10 cellular contexts compared by ENCODE assay signal in genomic region chr3:7977245-7978103, GRCh38.
DNase-seq lines count a peak whose midpoint lies in the region; ATAC-seq, FAIRE-seq and TF ChIP-seq lines count a peak whose summit lies in the region.
"Had no signal": no experiment of that assay in that cellular context is flagged by ENCODE, and none has a peak within 500 bp of the region (broad histone marks: within the 10 kb centered on the region; RNA-seq: fewer than 3 reads in every experiment).

No MANE protein-coding gene starts in this region.

- H3K79me1 ChIP-seq in mesendoderm (ENCODE audit: low read length), result no peaks in the 10 kb centered on the region

- BruUV-seq in GM12878 (replicated peaks; lab: Mats Ljungman, UMichigan), result no TSS peak

- WGBS in GM12878 (ENCODE audit: insufficient coverage, insufficient replicate concordance, low lambda C conversion rate, missing lambda C conversion rate), result 26% methylated on average over 5 of the region's 5 CpGs
- no CpG with 5 or more reads among the region's 5 CpGs for WGBS in mesendoderm (ENCODE audit: extremely low coverage, insufficient coverage, low lambda C conversion rate)
- WGBS in transverse colon (ENCODE audit: low coverage in 1 of 2), 2 donors, result 33 to 52% methylated on average over 1 to 5 of the region's 5 CpGs

- H3K4me2 ChIP-seq in GM12878 (ENCODE audit: control insufficient read depth, insufficient read depth) (no peak overlapping the region), mesendoderm (ENCODE audit: low read length) (no peak overlapping the region)

- H2BK15ac ChIP-seq in mesendoderm (replicated peaks; ENCODE audit: low read depth), result no peak overlapping the region

- no peak overlapping the region for H2AFZ ChIP-seq in GM12878 (ENCODE audit: control insufficient read depth, low read depth, low read length)

- in situ Hi-C loops in GM12878 (cut with MboI), result no loop called here
- in situ Hi-C loops in transverse colon (cut with MboI; ENCODE audit: low pct_ligation_motif_present in 1 of 4, low pct_unique_long_range_greater_than_20kb in 1 of 4, low sequenced_read_pairs in 3 of 4), result no loop called here
- in situ Hi-C loops in GM13977 (cut with MboI; ENCODE audit: low pct_unique_long_range_greater_than_20kb, low sequenced_read_pairs, unreplicated experiment), result no loop called here

- CTCF ChIA-PET in GM12878 (lab: Yijun Ruan, JAX), result interaction anchor here (0.6 to 0.7 kb wide), 2 partner anchors 664 to 723 kb away, joined by 3 read pairs; no protein-coding TSS in a partner anchor

- no peaks in the 10 kb centered on the region for H3K79me2 ChIP-seq in GM12878 (ENCODE audit: control insufficient read depth, insufficient read depth, low read length)
- H3K79me2 ChIP-seq in mesendoderm (ENCODE audit: control insufficient read depth, insufficient read depth, low read length), result no peaks in the 10 kb centered on the region

- H3K4me3 ChIP-seq in GM12865 (ENCODE audit: low read depth, low read length) (no peak overlapping the region), GM12878 (no peak overlapping the region), mesendoderm (ENCODE audit: low read length) (no peak overlapping the region), transverse colon (no peak overlapping the region)

- SMC1A ChIA-PET in GM12878 (lab: Charles Lee; ENCODE audit: uncharacterized antibody, unreplicated experiment), result no interaction called here

- H3K56ac ChIP-seq in mesendoderm (ENCODE audit: low read length), result no peak overlapping the region

- H4K5ac ChIP-seq in mesendoderm (ENCODE audit: low read length), result no peak overlapping the region

- no peaks in the 10 kb centered on the region for H3K4me1 ChIP-seq in GM12878 (ENCODE audit: control insufficient read depth, insufficient read depth, low read length)
- no peaks in the 10 kb centered on the region for H3K4me1 ChIP-seq in mesendoderm (ENCODE audit: control insufficient read depth, low read depth, low read length)
- no peaks in the 10 kb centered on the region for H3K4me1 ChIP-seq in transverse colon

- TF ChIP-seq POLR2A in GM12878 (IDR thresholded peaks at IDR 0.05; ENCODE audit: low read depth, low read length) (no peak), transverse colon (IDR thresholded peaks at IDR 0.05) (no peak)

- TF ChIP-seq RAD21 in GM12878 (IDR thresholded peaks at IDR 0.05; ENCODE audit: insufficient read depth, low read depth, low read length), result no peak

- H3K9ac ChIP-seq in GM12878 (ENCODE audit: control insufficient read depth, insufficient read depth, low read length), result no peak overlapping the region
- H3K9ac ChIP-seq in mesendoderm (ENCODE audit: low read length), result no peak overlapping the region

- H3K9me3 ChIP-seq in GM12878 (replicated peaks; ENCODE audit: control insufficient read depth, insufficient read depth, low read length) (no peaks in the 10 kb centered on the region), transverse colon (no peaks in the 10 kb centered on the region)

- POLR2A ChIA-PET in GM12878 (lab: Charles Lee), result no interaction called here

- H3K23ac ChIP-seq in mesendoderm (ENCODE audit: low read length), result no peak overlapping the region

- no peak overlapping the region for H3K4ac ChIP-seq in mesendoderm (ENCODE audit: low read depth, low read length)

- no peak overlapping the region for H4K8ac ChIP-seq in mesendoderm (ENCODE audit: low read depth, low read length)

- no peak for FAIRE-seq in GM12878 (lab: Jason Lieb, UNC)

- H3K36me3 ChIP-seq in GM12878 (ENCODE audit: control insufficient read depth in 2 of 2, insufficient read depth in 2 of 2, low read length in 1 of 2), result no peaks in the 10 kb centered on the region
- H3K36me3 ChIP-seq in mesendoderm (ENCODE audit: control insufficient read depth, insufficient read depth, low read length), result no peaks in the 10 kb centered on the region
- H3K36me3 ChIP-seq in transverse colon, result no peaks in the 10 kb centered on the region

- no peak for TF ChIP-seq EP300 in GM12878 (IDR thresholded peaks at IDR 0.05; ENCODE audit: borderline replicate concordance in 1 of 2, control insufficient read depth in 1 of 2, low read depth in 2 of 2, low read length in 2 of 2)
- TF ChIP-seq EP300 in transverse colon (IDR thresholded peaks at IDR 0.05; ENCODE audit: low read depth), result no peak

- intact Hi-C loops in GM12878 (cut with micrococcal nuclease; ENCODE audit: unreplicated experiment) (no loop called here), transverse colon (cut with DNase I; ENCODE audit: low total_unique reads) (no loop called here), posterior cingulate gyrus (cut with DNase I) (no loop called here)

- no peaks in the 10 kb centered on the region for H4K20me1 ChIP-seq in GM12878 (ENCODE audit: control insufficient read depth, insufficient read depth)

- peak; percentile 26 for DNase-seq in GM12865 (ENCODE audit: low read depth)
- peak; percentile 21 for DNase-seq in HK-2 (ENCODE audit: unreplicated experiment)
- DNase-seq in GM12878 (ENCODE audit: low read depth, low spot score), result no peak
- DNase-seq in mesendoderm, result peak; percentile 58
- DNase-seq in transverse colon, result no peak
- DNase-seq in GM13977 (ENCODE audit: low spot score), result no peak
- no peak for DNase-seq in posterior cingulate gyrus
- no peak for DNase-seq in substantia nigra (lab: John Stamatoyannopoulos, UW)
- DNase-seq: DND-41, NCI-H187 had no signal

- H3K27ac ChIP-seq in GM12878 (ENCODE audit: control insufficient read depth, insufficient read depth) (no peak overlapping the region), mesendoderm (ENCODE audit: low read depth, low read length) (no peak overlapping the region), transverse colon (no peak overlapping the region), substantia nigra (ENCODE audit: low read depth, low read length, poor library complexity, severe bottlenecking) (no peak overlapping the region)

- TF ChIP-seq CTCF in GM12865 (IDR thresholded peaks at IDR 0.05; ENCODE audit: insufficient read depth, low read depth, low read length, missing control alignments), result no peak
- no peak for TF ChIP-seq CTCF in GM12878 (IDR thresholded peaks at IDR 0.05 in 2 of 3, conservative IDR thresholded peaks at IDR 0.05 in 1 of 3; ENCODE audit: control insufficient read depth in 2 of 3, extremely low read depth in 1 of 3, insufficient read depth in 1 of 3, low read depth in 3 of 3, low read length in 3 of 3)
- no peak for TF ChIP-seq CTCF in transverse colon (IDR thresholded peaks at IDR 0.05)
- TF ChIP-seq CTCF in GM13977 (IDR thresholded peaks at IDR 0.05; ENCODE audit: extremely low read depth, insufficient read depth, missing control alignments), result no peak

- no peak overlapping the region for H3K18ac ChIP-seq in mesendoderm (ENCODE audit: low read length)

- RAD21 ChIA-PET in GM12878 (lab: Charles Lee; ENCODE audit: unreplicated experiment), result no interaction called here

- peak; percentile 68 for ATAC-seq in GM12878

- no peaks in the 10 kb centered on the region for H3K27me3 ChIP-seq in GM12878 (replicated peaks in 1 of 2; ENCODE audit: control insufficient read depth in 2 of 2, insufficient read depth in 2 of 2, low read length in 1 of 2)
- no peaks in the 10 kb centered on the region for H3K27me3 ChIP-seq in mesendoderm (ENCODE audit: insufficient read depth, low read length, poor library complexity)
- no peaks in the 10 kb centered on the region for H3K27me3 ChIP-seq in transverse colon

- H2BK120ac ChIP-seq in mesendoderm (ENCODE audit: low read depth, low read length), result no peak overlapping the region

- H2AK5ac ChIP-seq in mesendoderm (ENCODE audit: low read length), result no peak overlapping the region

- no peak overlapping the region for H2BK5ac ChIP-seq in mesendoderm (ENCODE audit: low read length)

TF ChIP-seq in GM12878, 131 proteins besides CTCF, POLR2A, EP300 and RAD21 (continues in another document):
- no peak for TF ChIP-seq E2F4 (IDR thresholded peaks at IDR 0.05; ENCODE audit: low read depth, low read length)
- TF ChIP-seq PBX3 (IDR thresholded peaks at IDR 0.05; ENCODE audit: insufficient replicate concordance, low read depth, low read length), result peak; percentile 70
- TF ChIP-seq NFIC (IDR thresholded peaks at IDR 0.05; ENCODE audit: low read depth, low read length), result no peak
- TF ChIP-seq SMARCA5 (IDR thresholded peaks at IDR 0.05), result no peak
- no peak for TF ChIP-seq NFXL1 (IDR thresholded peaks at IDR 0.05; ENCODE audit: borderline replicate concordance)
- TF ChIP-seq BHLHE40 (IDR thresholded peaks at IDR 0.05; ENCODE audit: borderline replicate concordance in 1 of 2, low read depth in 2 of 2, low read length in 1 of 2), result no peak
- TF ChIP-seq IKZF2 (IDR thresholded peaks at IDR 0.05), result no peak
- peak; percentile 92 for TF ChIP-seq PKNOX1 (IDR thresholded peaks at IDR 0.05)
- TF ChIP-seq JUND (IDR thresholded peaks at IDR 0.05; ENCODE audit: low read depth, low read length), result no peak
- no peak for TF ChIP-seq PAX5 (IDR thresholded peaks at IDR 0.05; ENCODE audit: borderline replicate concordance, low read depth, low read length)
- peak; percentile 66 for TF ChIP-seq MEF2B (IDR thresholded peaks at IDR 0.05; ENCODE audit: partially characterized antibody, poor library complexity, severe bottlenecking)

Comparison
In these comparisons a context has a peak if more than half of its experiments do, and no peak if none do; other contexts are left out.
1. DNase-seq: peak in GM12865 (single experiment), HK-2 (single experiment) and mesendoderm (single experiment); none in GM12878 (single experiment), transverse colon (single experiment), GM13977 (single experiment), posterior cingulate gyrus (0 of 10) and substantia nigra (0 of 49).